23 cellular contexts compared by ENCODE assay signal in genomic region chr9:135530146-135530545, GRCh38. TPM values are rescaled to one million over a fixed set of nuclear protein-coding genes. Genes with fewer than 3 reads are reported as not detected.
"Had no signal": no experiment of that assay in that cellular context is flagged by ENCODE, and none has a peak within 500 bp of the region (broad histone marks: within the 10 kb centered on the region; RNA-seq: fewer than 3 reads in every experiment).

No MANE protein-coding gene starts in this region.

- H3K4me3 ChIP-seq: esophagus squamous epithelium, heart right ventricle, left ventricle myocardium inferior, psoas muscle, testis, upper lobe of left lung had no signal

- H3K27ac ChIP-seq: esophagus squamous epithelium, heart right ventricle, left ventricle myocardium inferior, psoas muscle, testis, upper lobe of left lung had no signal

- DNase-seq: activated B cell treated with CpG ODN at 0.5 μM for 24 hours; activated CD4-positive, alpha-beta T cell treated with anti-CD3 and anti-CD28 coated beads for 4 hours; activated CD8-positive, alpha-beta T cell treated with anti-CD3 and anti-CD28 coated beads for 36 hours; activated naive CD8-positive, alpha-beta T cell treated with anti-CD3 and anti-CD28 coated beads for 36 hours; activated T-cell treated with anti-CD3 and anti-CD28 coated beads, Interleukin-2, amount 50 U/mL, for 72 hours; amniotic stem cell; effector memory CD4-positive, alpha-beta T cell; esophagus squamous epithelium; heart right ventricle; left ventricle myocardium inferior; mammary epithelial cell; psoas muscle; right cardiac atrium; small intestine; stimulated activated CD4-positive, alpha-beta T cell treated with anti-CD3 and anti-CD28 coated beads, Interleukin-15, amount 100 ng/mL, for 24 hours; stimulated activated CD4-positive, alpha-beta T cell treated with anti-CD3 and anti-CD28 coated beads, Interleukin-2, amount 100 ng/mL, for 48 hours; testis; upper lobe of left lung had no signal

- H3K4me1 ChIP-seq: esophagus squamous epithelium, left ventricle myocardium inferior, psoas muscle, testis, upper lobe of left lung had no signal

- FAIRE-seq: small intestine had no signal

- H3K36me3 ChIP-seq: esophagus squamous epithelium, heart right ventricle, left ventricle myocardium inferior, upper lobe of left lung had no signal

- H3K9me3 ChIP-seq: esophagus squamous epithelium, left ventricle myocardium inferior, psoas muscle, testis, upper lobe of left lung had no signal

- ATAC-seq: activated CD8-positive, alpha-beta T cell treated with anti-CD3 and anti-CD28 coated beads for 36 hours; activated T-cell treated with anti-CD3 and anti-CD28 coated beads, Interleukin-2, amount 50 U/mL, for 72 hours; heart right ventricle; psoas muscle; right cardiac atrium; SK-N-SH treated with all-trans-retinoic acid at 6 μM for 48 hours; T-cell had no signal

- H3K27me3 ChIP-seq: testis, upper lobe of left lung had no signal

RNA-seq across cellular contexts. Expression of gene LCN1, which starts 8.9 kb away (rescaled TPM):
- total RNA-seq: activated B cell treated with CpG ODN at 0.5 μM for 24 hours; activated CD8-positive, alpha-beta T cell treated with anti-CD3 and anti-CD28 coated beads for 36 hours; activated naive CD8-positive, alpha-beta T cell treated with anti-CD3 and anti-CD28 coated beads for 36 hours; activated T-cell treated with anti-CD3 and anti-CD28 coated beads, Interleukin-2, amount 50 U/mL, for 72 hours; cerebellum; esophagus squamous epithelium; kidney epithelial cell; left ventricle myocardium inferior; mammary epithelial cell; osteocyte; T-cell; testis; upper lobe of left lung had no signal
- polyA plus RNA-seq: mammary epithelial cell, psoas muscle, right cardiac atrium, small intestine had no signal

RNA-seq across cellular contexts. Expression of gene OBP2A, which starts 15.8 kb away (rescaled TPM):
- total RNA-seq: activated B cell treated with CpG ODN at 0.5 μM for 24 hours; activated CD8-positive, alpha-beta T cell treated with anti-CD3 and anti-CD28 coated beads for 36 hours; activated naive CD8-positive, alpha-beta T cell treated with anti-CD3 and anti-CD28 coated beads for 36 hours; activated T-cell treated with anti-CD3 and anti-CD28 coated beads, Interleukin-2, amount 50 U/mL, for 72 hours; cerebellum; esophagus squamous epithelium; heart right ventricle; kidney epithelial cell; left ventricle myocardium inferior; mammary epithelial cell; osteocyte; psoas muscle; right cardiac atrium; T-cell; upper lobe of left lung had no signal
- polyA plus RNA-seq: heart right ventricle, mammary epithelial cell, psoas muscle, right cardiac atrium, small intestine had no signal

RNA-seq across cellular contexts. Expression of gene PAEP, which starts 31.4 kb away (rescaled TPM):
- total RNA-seq: activated B cell treated with CpG ODN at 0.5 μM for 24 hours; activated CD8-positive, alpha-beta T cell treated with anti-CD3 and anti-CD28 coated beads for 36 hours; activated naive CD8-positive, alpha-beta T cell treated with anti-CD3 and anti-CD28 coated beads for 36 hours; activated T-cell treated with anti-CD3 and anti-CD28 coated beads, Interleukin-2, amount 50 U/mL, for 72 hours; cerebellum; esophagus squamous epithelium; heart right ventricle; kidney epithelial cell; left ventricle myocardium inferior; mammary epithelial cell; osteocyte; psoas muscle; right cardiac atrium; T-cell; testis had no signal
- polyA plus RNA-seq: heart right ventricle, mammary epithelial cell, psoas muscle, right cardiac atrium, small intestine had no signal
